Comparison of ENCODE assay signal across 8 cellular contexts in genomic region chr5:67221487-67222242, GRCh38. TPM values are rescaled to one million over a fixed set of nuclear protein-coding genes. Genes with fewer than 3 reads are reported as not detected.
DNase-seq lines count a peak whose midpoint lies in the region; ATAC-seq and TF ChIP-seq lines count a peak whose summit lies in the region.

No MANE protein-coding gene starts in this region.

- DNase-seq in NOMO-1 treated with DMSO at 0.1 percent for 48 hours (lab: John Stamatoyannopoulos, UW; ENCODE audit: unreplicated experiment) (peak; percentile 75), COR-L47 (lab: John Stamatoyannopoulos, UW) (no peak), hepatocyte (ENCODE audit: low spot score) (no peak), omental fat pad (ENCODE audit: low spot score) (no peak)
- DNase-seq in central memory CD8-positive, alpha-beta T cell (ENCODE audit: low spot score in 2 of 2) = peak in 1 of 2 donors; percentile 29

- no peak overlapping the region for H3K4me2 ChIP-seq in hepatocyte

- no peaks in the 10 kb centered on the region for H3K9me3 Mint-ChIP-seq in central memory CD8-positive, alpha-beta T cell

- TF ChIP-seq CTCF in hepatocyte (IDR thresholded peaks at IDR 0.05; ENCODE audit: poor library complexity) (no peak), gastroesophageal sphincter (IDR thresholded peaks at IDR 0.05) (no peak), omental fat pad (IDR thresholded peaks at IDR 0.05) (no peak)

- H3K36me3 ChIP-seq in hepatocyte (replicated peaks; ENCODE audit: insufficient read depth, low read depth) = no peaks in the 10 kb centered on the region
- no peaks in the 10 kb centered on the region for H3K36me3 ChIP-seq in gastroesophageal sphincter

- H3K4me1 Mint-ChIP-seq in central memory CD8-positive, alpha-beta T cell = peaks cover 63% of the 10 kb centered on the region

- no peak for TF ChIP-seq POLR2A in gastroesophageal sphincter (IDR thresholded peaks at IDR 0.05)

- H3K36me3 Mint-ChIP-seq in central memory CD8-positive, alpha-beta T cell (ENCODE audit: insufficient read depth) = no peaks in the 10 kb centered on the region

- H3K4me3 Mint-ChIP-seq in central memory CD8-positive, alpha-beta T cell = peak overlapping the region; percentile 66

- H3K27ac ChIP-seq in hepatocyte (no peak overlapping the region), gastroesophageal sphincter (peak overlapping the region in 1 of 4 donors; percentile 5)

- no peaks in the 10 kb centered on the region for H4K20me1 ChIP-seq in hepatocyte (ENCODE audit: insufficient read depth, poor library complexity, severe bottlenecking)

- H3K4me3 ChIP-seq in hepatocyte = no peak overlapping the region
- no peak overlapping the region for H3K4me3 ChIP-seq in gastroesophageal sphincter

- H3K27ac Mint-ChIP-seq in central memory CD8-positive, alpha-beta T cell (ENCODE audit: low read depth) = peak overlapping the region; percentile 96

- no peaks in the 10 kb centered on the region for H3K27me3 ChIP-seq in hepatocyte
- no peaks in the 10 kb centered on the region for H3K27me3 ChIP-seq in gastroesophageal sphincter

- H3K9me3 ChIP-seq in hepatocyte (ENCODE audit: low read depth) = no peaks in the 10 kb centered on the region
- H3K9me3 ChIP-seq in gastroesophageal sphincter = no peaks in the 10 kb centered on the region

- no peaks in the 10 kb centered on the region for H3K79me2 ChIP-seq in hepatocyte

- H2AFZ ChIP-seq in hepatocyte = no peak overlapping the region

- H3K27me3 Mint-ChIP-seq in central memory CD8-positive, alpha-beta T cell = no peaks in the 10 kb centered on the region

- no peaks in the 10 kb centered on the region for H3K9me2 ChIP-seq in hepatocyte (replicated peaks; ENCODE audit: insufficient read depth)

- no peak for TF ChIP-seq EP300 in gastroesophageal sphincter (IDR thresholded peaks at IDR 0.05)

- ATAC-seq in GM18868 (IDR thresholded peaks at IDR 0.05; ENCODE audit: unreplicated experiment) = peak; percentile 89
- peak; percentile 98 for ATAC-seq in HG02610 (IDR thresholded peaks at IDR 0.05; ENCODE audit: unreplicated experiment)
- ATAC-seq in central memory CD8-positive, alpha-beta T cell (replicated peaks; ENCODE audit: extremely low read depth, poor library complexity, severe bottlenecking) = peak; percentile 88
- no peak for ATAC-seq in gastroesophageal sphincter
- no peak for ATAC-seq in omental fat pad (ENCODE audit: low FRiP score)

- H3K4me1 ChIP-seq in hepatocyte (ENCODE audit: insufficient read depth) = no peaks in the 10 kb centered on the region
- H3K4me1 ChIP-seq in gastroesophageal sphincter = no peaks in the 10 kb centered on the region

- WGBS in hepatocyte (ENCODE audit: low lambda C conversion rate, missing lambda C conversion rate) = 93% methylated on average over 9 of the region's 9 CpGs
- WGBS in gastroesophageal sphincter (ENCODE audit: low coverage in 1 of 2), 2 donors = 80 to 92% methylated on average over 4 to 5 of the region's 9 CpGs

RNA-seq across cellular contexts. Expression of gene CD180, which starts 25.1 kb away (rescaled TPM):
- 0.07 and 0.12 TPM in 2 replicates for total RNA-seq in hepatocyte
- 0.24 TPM in 1 of 2 replicates, not detected in the other for polyA plus RNA-seq in hepatocyte
- total RNA-seq in gastroesophageal sphincter = 1 to 10 TPM in 2 of 4 donors, under 1 TPM in 1, not detected in 1; 0.27 to 2.2 (median 1.2) TPM
- total RNA-seq in omental fat pad = 1 to 10 TPM; 1.2 to 9.2 (median 2.5) TPM

Comparison
In these comparisons a context has a peak if more than half of its experiments do, and no peak if none do; other contexts are left out.
1. ATAC-seq: peak in GM18868 (single experiment), HG02610 (single experiment) and central memory CD8-positive, alpha-beta T cell (single experiment); none in gastroesophageal sphincter (single experiment) and omental fat pad (single experiment).